Comparison of ENCODE assay signal across 1 cellular context in genomic region chr19:29277107-29277506, GRCh38.
TF ChIP-seq lines count a peak whose summit lies in the region.

No MANE protein-coding gene starts in this region.

TF ChIP-seq in A549, 52 proteins besides CTCF, POLR2A, EP300 and RAD21 (continued from another document):
- TF ChIP-seq FOSB (CRISPR knock-in tag; IDR thresholded peaks at IDR 0.05) (no peak), ZC3H11A (IDR thresholded peaks at IDR 0.05) (no peak), GATA3 (IDR thresholded peaks at IDR 0.05; ENCODE audit: borderline replicate concordance) (no peak), HDAC2 (IDR thresholded peaks at IDR 0.05) (no peak), REST (IDR thresholded peaks at IDR 0.05) (no peak), HOXA7 (CRISPR knock-in tag; IDR thresholded peaks at IDR 0.05) (no peak), SREBF2 (IDR thresholded peaks at IDR 0.05) (no peak), KDM1A (IDR thresholded peaks at IDR 0.05; ENCODE audit: low read depth) (no peak), RCOR1 (IDR thresholded peaks at IDR 0.05; ENCODE audit: low read depth, low read length) (no peak), PHF8 (IDR thresholded peaks at IDR 0.05; ENCODE audit: borderline replicate concordance, low read depth) (no peak), HOXB13 (CRISPR knock-in tag; IDR thresholded peaks at IDR 0.05; ENCODE audit: low read depth) (no peak), FOSL2 (IDR thresholded peaks at IDR 0.05) (no peak), FOSL2 (CRISPR knock-in tag; IDR thresholded peaks at IDR 0.05) (no peak), JUN (IDR thresholded peaks at IDR 0.05) (no peak), MAX (IDR thresholded peaks at IDR 0.05) (no peak), KDM5A (IDR thresholded peaks at IDR 0.05) (no peak), ESRRA (IDR thresholded peaks at IDR 0.05; ENCODE audit: borderline replicate concordance, low read length) (no peak)
